In the genomic region with DNA sequence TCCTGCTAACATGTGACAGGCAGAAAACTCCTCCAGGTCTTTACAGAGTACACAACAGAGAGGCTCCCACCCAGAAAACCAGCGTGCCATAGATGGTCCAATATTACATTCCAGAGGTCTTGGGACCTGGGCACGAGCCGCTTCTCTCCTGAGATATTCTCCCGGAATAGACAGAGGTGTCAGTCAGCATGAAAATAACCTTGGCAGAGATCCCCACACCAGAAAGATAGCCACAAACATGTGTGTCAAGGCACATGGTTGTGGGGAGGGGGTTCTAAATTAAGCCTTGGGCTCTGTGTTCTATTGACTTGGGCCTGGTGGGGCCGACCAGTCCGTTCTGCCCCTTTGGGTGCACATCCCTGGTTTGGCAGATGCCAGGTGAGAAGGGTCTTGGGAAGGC, we compare ENCODE assay signal across 17 cellular contexts.
"Had no signal": no experiment of that assay in that cellular context is flagged by ENCODE, and none has a peak within 500 bp of the region (broad histone marks: within the 10 kb centered on the region; RNA-seq: fewer than 3 reads in every experiment).

No MANE protein-coding gene starts in this region.

- H3K9me3 ChIP-seq: right lobe of liver, testis, tibial nerve, upper lobe of right lung, vagina had no signal

- H3K27me3 ChIP-seq: right lobe of liver, testis, tibial nerve, upper lobe of right lung, vagina had no signal

- H3K4me1 ChIP-seq: foreskin keratinocyte, right lobe of liver, testis, tibial nerve, upper lobe of right lung, vagina had no signal

- H3K36me3 ChIP-seq: right lobe of liver, tibial nerve, upper lobe of right lung, vagina had no signal

- ATAC-seq: foreskin keratinocyte; natural killer cell; right lobe of liver; stimulated activated naive B cell treated with anti-CD40 and anti-IgM and Interleukin-4, amounts not matched to agents 10 μg/mL and 1 μg/mL and 100 μg/mL, for 72 hours; stimulated activated naive CD8-positive, alpha-beta T cell treated with anti-CD3 and anti-CD28 coated beads, Interleukin-15, amount 100 ng/mL, for 72 hours; upper lobe of right lung had no signal

- H3K27ac ChIP-seq: coronary artery, foreskin keratinocyte, right lobe of liver, skin epidermis, testis, tibial nerve, upper lobe of right lung, vagina had no signal

- DNase-seq: effector CD4-positive, alpha-beta T cell; endodermal cell; erythroblast; foreskin keratinocyte; immature natural killer cell; natural killer cell; right lobe of liver; stimulated activated CD4-positive, alpha-beta T cell treated with anti-CD3 and anti-CD28 coated beads, Interleukin-2, amount 100 ng/mL, for 24 hours; stimulated activated CD4-positive, alpha-beta T cell treated with anti-CD3 and anti-CD28 coated beads, Interleukin-4, amount 100 ng/mL, for 4 hours; stimulated activated naive B cell treated with anti-CD40 and anti-IgM and Interleukin-4, amounts not matched to agents 10 μg/mL and 1 μg/mL and 100 μg/mL, for 72 hours; stimulated activated naive CD8-positive, alpha-beta T cell treated with anti-CD3 and anti-CD28 coated beads, Interleukin-15, amount 100 ng/mL, for 72 hours; testis; upper lobe of right lung had no signal

- H3K4me3 ChIP-seq: coronary artery, right lobe of liver, skin epidermis, testis, tibial nerve, upper lobe of right lung, vagina had no signal
